ENCODE assay signal across 2 cellular contexts in the genomic region with DNA sequence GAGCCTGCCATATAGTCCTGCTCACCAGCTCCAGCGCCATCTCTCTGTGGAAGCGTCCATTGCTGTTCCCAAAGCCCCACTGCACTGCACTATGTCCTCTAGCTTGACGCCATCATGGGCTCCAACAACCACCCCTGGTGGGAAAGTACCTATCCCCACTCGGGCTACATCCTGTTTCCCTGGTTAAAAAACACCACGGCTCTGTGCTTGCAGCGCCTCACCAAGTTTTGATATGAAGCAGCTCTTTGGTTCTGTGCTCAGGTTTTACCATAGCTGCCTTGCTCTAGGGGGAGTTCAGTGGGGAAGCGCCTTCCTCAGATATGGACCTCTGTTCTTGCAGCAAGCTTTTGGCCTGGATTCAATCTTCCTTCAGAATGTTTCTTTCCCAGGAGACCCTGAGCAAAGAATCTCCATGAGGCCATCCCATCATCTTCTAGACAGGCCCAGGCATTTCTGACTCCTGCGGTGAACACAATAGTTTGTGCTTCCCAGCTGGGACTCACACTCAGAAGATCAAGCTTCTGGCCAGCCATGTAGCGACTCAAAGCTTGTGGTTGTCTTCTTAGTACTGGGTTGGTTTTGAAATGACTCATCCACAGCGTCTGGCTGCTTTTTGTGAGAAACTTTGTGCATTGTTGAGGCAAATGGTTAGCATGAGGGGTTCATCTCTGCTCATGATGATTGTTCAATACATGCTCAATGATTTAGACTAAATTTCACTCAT.
TF ChIP-seq lines count a peak whose summit lies in the region.

No MANE protein-coding gene starts in this region.

TF ChIP-seq in GM23338, 12 proteins besides CTCF, POLR2A, EP300 and RAD21 (continued from another document):
- TF ChIP-seq, protein P1, sequence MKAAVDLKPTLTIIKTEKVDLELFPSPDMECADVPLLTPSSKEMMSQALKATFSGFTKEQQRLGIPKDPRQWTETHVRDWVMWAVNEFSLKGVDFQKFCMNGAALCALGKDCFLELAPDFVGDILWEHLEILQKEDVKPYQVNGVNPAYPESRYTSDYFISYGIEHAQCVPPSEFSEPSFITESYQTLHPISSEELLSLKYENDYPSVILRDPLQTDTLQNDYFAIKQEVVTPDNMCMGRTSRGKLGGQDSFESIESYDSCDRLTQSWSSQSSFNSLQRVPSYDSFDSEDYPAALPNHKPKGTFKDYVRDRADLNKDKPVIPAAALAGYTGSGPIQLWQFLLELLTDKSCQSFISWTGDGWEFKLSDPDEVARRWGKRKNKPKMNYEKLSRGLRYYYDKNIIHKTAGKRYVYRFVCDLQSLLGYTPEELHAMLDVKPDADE (IDR thresholded peaks at IDR 0.05): no peak

TF ChIP-seq in GM12878, 131 proteins besides CTCF, POLR2A, EP300 and RAD21 (continued from another document and continues in another):
- TF ChIP-seq ZBTB4 (CRISPR knock-in tag; IDR thresholded peaks at IDR 0.05) (no peak), NFYA (IDR thresholded peaks at IDR 0.05; ENCODE audit: borderline replicate concordance, low read depth, low read length) (no peak), HDAC2 (IDR thresholded peaks at IDR 0.05) (no peak), STAT3 (IDR thresholded peaks at IDR 0.05; ENCODE audit: low read depth, low read length) (no peak), MXI1 (IDR thresholded peaks at IDR 0.05; ENCODE audit: low read depth, low read length) (no peak), CHD1 (IDR thresholded peaks at IDR 0.05; ENCODE audit: low read depth, low read length) (0 out of 2 replicates have a peak, but pooled peaks have one; percentile 56), EED (IDR thresholded peaks at IDR 0.05; ENCODE audit: low read depth) (peak; percentile 95), POLR2AphosphoS5 (IDR thresholded peaks at IDR 0.05; ENCODE audit: low read length) (peak; percentile 41; the same call in 1 of the 2 replicates), BRCA1 (IDR thresholded peaks at IDR 0.05; ENCODE audit: low read depth, low read length) (no peak), MEF2B (IDR thresholded peaks at IDR 0.05; ENCODE audit: partially characterized antibody, poor library complexity, severe bottlenecking) (no peak), SUZ12 (IDR thresholded peaks at IDR 0.05; ENCODE audit: unreplicated experiment) (no peak), TAF1 (IDR thresholded peaks at IDR 0.05; ENCODE audit: borderline replicate concordance, low read depth, low read length) (peak; percentile 75; the same call in 1 of the 2 replicates), BACH1 (IDR thresholded peaks at IDR 0.05; ENCODE audit: borderline replicate concordance) (no peak), ASH2L (IDR thresholded peaks at IDR 0.05; ENCODE audit: borderline replicate concordance, low read depth) (0 out of 2 replicates have a peak, but pooled peaks have one; percentile 68), NKRF (conservative IDR thresholded peaks at IDR 0.05) (no peak), ZNF274 (IDR thresholded peaks at IDR 0.05; ENCODE audit: insufficient read depth, insufficient read length) (no peak), CBFB (IDR thresholded peaks at IDR 0.05; ENCODE audit: low read depth) (peak; percentile 93), SMAD1 (IDR thresholded peaks at IDR 0.05; ENCODE audit: low read depth, partially characterized antibody) (no peak), ATF7 (IDR thresholded peaks at IDR 0.05; ENCODE audit: low read depth) (0 out of 2 replicates have a peak, but pooled peaks have one; percentile 6), SIX5 (IDR thresholded peaks at IDR 0.05; ENCODE audit: low read depth, low read length, severe bottlenecking) (no peak), RAD51 (IDR thresholded peaks at IDR 0.05) (no peak), ETV6 (conservative IDR thresholded peaks at IDR 0.05 in 1 of 2, IDR thresholded peaks at IDR 0.05 in 1 of 2; ENCODE audit: borderline replicate concordance in 1 of 2, low read depth in 1 of 2) (peak in 1 of 2 experiments; percentile 63; a peak in 2 of 4 replicates), CBX5 (IDR thresholded peaks at IDR 0.05; ENCODE audit: low read depth) (peak; percentile 94), DPF2 (IDR thresholded peaks at IDR 0.05) (no peak)
- TF ChIP-seq, protein P2, sequence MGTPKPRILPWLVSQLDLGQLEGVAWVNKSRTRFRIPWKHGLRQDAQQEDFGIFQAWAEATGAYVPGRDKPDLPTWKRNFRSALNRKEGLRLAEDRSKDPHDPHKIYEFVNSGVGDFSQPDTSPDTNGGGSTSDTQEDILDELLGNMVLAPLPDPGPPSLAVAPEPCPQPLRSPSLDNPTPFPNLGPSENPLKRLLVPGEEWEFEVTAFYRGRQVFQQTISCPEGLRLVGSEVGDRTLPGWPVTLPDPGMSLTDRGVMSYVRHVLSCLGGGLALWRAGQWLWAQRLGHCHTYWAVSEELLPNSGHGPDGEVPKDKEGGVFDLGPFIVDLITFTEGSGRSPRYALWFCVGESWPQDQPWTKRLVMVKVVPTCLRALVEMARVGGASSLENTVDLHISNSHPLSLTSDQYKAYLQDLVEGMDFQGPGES (IDR thresholded peaks at IDR 0.05): no peak
- TF ChIP-seq, protein P3, sequence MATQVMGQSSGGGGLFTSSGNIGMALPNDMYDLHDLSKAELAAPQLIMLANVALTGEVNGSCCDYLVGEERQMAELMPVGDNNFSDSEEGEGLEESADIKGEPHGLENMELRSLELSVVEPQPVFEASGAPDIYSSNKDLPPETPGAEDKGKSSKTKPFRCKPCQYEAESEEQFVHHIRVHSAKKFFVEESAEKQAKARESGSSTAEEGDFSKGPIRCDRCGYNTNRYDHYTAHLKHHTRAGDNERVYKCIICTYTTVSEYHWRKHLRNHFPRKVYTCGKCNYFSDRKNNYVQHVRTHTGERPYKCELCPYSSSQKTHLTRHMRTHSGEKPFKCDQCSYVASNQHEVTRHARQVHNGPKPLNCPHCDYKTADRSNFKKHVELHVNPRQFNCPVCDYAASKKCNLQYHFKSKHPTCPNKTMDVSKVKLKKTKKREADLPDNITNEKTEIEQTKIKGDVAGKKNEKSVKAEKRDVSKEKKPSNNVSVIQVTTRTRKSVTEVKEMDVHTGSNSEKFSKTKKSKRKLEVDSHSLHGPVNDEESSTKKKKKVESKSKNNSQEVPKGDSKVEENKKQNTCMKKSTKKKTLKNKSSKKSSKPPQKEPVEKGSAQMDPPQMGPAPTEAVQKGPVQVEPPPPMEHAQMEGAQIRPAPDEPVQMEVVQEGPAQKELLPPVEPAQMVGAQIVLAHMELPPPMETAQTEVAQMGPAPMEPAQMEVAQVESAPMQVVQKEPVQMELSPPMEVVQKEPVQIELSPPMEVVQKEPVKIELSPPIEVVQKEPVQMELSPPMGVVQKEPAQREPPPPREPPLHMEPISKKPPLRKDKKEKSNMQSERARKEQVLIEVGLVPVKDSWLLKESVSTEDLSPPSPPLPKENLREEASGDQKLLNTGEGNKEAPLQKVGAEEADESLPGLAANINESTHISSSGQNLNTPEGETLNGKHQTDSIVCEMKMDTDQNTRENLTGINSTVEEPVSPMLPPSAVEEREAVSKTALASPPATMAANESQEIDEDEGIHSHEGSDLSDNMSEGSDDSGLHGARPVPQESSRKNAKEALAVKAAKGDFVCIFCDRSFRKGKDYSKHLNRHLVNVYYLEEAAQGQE (IDR thresholded peaks at IDR 0.05; ENCODE audit: low read depth, low read length): 0 out of 2 replicates have a peak, but pooled peaks have one; percentile 8
- TF ChIP-seq, protein P4, sequence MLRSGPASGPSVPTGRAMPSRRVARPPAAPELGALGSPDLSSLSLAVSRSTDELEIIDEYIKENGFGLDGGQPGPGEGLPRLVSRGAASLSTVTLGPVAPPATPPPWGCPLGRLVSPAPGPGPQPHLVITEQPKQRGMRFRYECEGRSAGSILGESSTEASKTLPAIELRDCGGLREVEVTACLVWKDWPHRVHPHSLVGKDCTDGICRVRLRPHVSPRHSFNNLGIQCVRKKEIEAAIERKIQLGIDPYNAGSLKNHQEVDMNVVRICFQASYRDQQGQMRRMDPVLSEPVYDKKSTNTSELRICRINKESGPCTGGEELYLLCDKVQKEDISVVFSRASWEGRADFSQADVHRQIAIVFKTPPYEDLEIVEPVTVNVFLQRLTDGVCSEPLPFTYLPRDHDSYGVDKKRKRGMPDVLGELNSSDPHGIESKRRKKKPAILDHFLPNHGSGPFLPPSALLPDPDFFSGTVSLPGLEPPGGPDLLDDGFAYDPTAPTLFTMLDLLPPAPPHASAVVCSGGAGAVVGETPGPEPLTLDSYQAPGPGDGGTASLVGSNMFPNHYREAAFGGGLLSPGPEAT (IDR thresholded peaks at IDR 0.05; ENCODE audit: low read depth): no peak
- TF ChIP-seq, protein P5, sequence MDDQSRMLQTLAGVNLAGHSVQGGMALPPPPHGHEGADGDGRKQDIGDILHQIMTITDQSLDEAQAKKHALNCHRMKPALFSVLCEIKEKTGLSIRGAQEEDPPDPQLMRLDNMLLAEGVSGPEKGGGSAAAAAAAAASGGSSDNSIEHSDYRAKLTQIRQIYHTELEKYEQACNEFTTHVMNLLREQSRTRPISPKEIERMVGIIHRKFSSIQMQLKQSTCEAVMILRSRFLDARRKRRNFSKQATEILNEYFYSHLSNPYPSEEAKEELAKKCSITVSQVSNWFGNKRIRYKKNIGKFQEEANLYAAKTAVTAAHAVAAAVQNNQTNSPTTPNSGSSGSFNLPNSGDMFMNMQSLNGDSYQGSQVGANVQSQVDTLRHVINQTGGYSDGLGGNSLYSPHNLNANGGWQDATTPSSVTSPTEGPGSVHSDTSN (IDR thresholded peaks at IDR 0.05; ENCODE audit: insufficient replicate concordance, low read depth, low read length): no peak
- TF ChIP-seq, protein P6, sequence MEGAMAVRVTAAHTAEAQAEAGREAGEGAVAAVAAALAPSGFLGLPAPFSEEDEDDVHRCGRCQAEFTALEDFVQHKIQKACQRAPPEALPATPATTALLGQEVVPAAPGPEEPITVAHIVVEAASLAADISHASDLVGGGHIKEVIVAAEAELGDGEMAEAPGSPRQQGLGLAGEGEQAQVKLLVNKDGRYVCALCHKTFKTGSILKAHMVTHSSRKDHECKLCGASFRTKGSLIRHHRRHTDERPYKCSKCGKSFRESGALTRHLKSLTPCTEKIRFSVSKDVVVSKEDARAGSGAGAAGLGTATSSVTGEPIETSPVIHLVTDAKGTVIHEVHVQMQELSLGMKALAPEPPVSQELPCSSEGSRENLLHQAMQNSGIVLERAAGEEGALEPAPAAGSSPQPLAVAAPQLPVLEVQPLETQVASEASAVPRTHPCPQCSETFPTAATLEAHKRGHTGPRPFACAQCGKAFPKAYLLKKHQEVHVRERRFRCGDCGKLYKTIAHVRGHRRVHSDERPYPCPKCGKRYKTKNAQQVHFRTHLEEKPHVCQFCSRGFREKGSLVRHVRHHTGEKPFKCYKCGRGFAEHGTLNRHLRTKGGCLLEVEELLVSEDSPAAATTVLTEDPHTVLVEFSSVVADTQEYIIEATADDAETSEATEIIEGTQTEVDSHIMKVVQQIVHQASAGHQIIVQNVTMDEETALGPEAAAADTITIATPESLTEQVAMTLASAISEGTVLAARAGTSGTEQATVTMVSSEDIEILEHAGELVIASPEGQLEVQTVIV (IDR thresholded peaks at IDR 0.05; ENCODE audit: borderline replicate concordance, partially characterized antibody): no peak
- TF ChIP-seq, protein P7, sequence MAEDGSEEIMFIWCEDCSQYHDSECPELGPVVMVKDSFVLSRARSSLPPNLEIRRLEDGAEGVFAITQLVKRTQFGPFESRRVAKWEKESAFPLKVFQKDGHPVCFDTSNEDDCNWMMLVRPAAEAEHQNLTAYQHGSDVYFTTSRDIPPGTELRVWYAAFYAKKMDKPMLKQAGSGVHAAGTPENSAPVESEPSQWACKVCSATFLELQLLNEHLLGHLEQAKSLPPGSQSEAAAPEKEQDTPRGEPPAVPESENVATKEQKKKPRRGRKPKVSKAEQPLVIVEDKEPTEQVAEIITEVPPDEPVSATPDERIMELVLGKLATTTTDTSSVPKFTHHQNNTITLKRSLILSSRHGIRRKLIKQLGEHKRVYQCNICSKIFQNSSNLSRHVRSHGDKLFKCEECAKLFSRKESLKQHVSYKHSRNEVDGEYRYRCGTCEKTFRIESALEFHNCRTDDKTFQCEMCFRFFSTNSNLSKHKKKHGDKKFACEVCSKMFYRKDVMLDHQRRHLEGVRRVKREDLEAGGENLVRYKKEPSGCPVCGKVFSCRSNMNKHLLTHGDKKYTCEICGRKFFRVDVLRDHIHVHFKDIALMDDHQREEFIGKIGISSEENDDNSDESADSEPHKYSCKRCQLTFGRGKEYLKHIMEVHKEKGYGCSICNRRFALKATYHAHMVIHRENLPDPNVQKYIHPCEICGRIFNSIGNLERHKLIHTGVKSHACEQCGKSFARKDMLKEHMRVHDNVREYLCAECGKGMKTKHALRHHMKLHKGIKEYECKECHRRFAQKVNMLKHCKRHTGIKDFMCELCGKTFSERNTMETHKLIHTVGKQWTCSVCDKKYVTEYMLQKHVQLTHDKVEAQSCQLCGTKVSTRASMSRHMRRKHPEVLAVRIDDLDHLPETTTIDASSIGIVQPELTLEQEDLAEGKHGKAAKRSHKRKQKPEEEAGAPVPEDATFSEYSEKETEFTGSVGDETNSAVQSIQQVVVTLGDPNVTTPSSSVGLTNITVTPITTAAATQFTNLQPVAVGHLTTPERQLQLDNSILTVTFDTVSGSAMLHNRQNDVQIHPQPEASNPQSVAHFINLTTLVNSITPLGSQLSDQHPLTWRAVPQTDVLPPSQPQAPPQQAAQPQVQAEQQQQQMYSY (CRISPR knock-in tag; IDR thresholded peaks at IDR 0.05): no peak
